Comparison of ENCODE assay signal across 2 cellular contexts in genomic region chr3:108102420-108103039, GRCh38.
TF ChIP-seq lines count a peak whose summit lies in the region.

No MANE protein-coding gene starts in this region.

TF ChIP-seq in HepG2, 621 proteins besides CTCF, POLR2A, EP300 and RAD21:
- TF ChIP-seq NKX3-1 (CRISPR knock-in tag; IDR thresholded peaks at IDR 0.05) (no peak), ZNF652 (CRISPR knock-in tag; IDR thresholded peaks at IDR 0.05; ENCODE audit: borderline replicate concordance, low read depth) (no peak), ZNF569 (CRISPR knock-in tag; IDR thresholded peaks at IDR 0.05; ENCODE audit: borderline replicate concordance) (no peak), SNRNP70 (IDR thresholded peaks at IDR 0.05; ENCODE audit: low read depth, low read length) (no peak), HOXA9 (CRISPR knock-in tag; IDR thresholded peaks at IDR 0.05; ENCODE audit: borderline replicate concordance) (no peak), ZNF124 (CRISPR knock-in tag; IDR thresholded peaks at IDR 0.05) (no peak), PATZ1 (CRISPR knock-in tag; IDR thresholded peaks at IDR 0.05) (no peak), LCORL (IDR thresholded peaks at IDR 0.05) (no peak), LCORL (CRISPR knock-in tag; IDR thresholded peaks at IDR 0.05) (no peak), ZNF251 (CRISPR knock-in tag; IDR thresholded peaks at IDR 0.05) (no peak), FOXK2 (IDR thresholded peaks at IDR 0.05) (no peak), PLRG1 (conservative IDR thresholded peaks at IDR 0.05) (no peak), KDM1A (CRISPR knock-in tag; IDR thresholded peaks at IDR 0.05) (no peak), KDM6A (CRISPR knock-in tag; IDR thresholded peaks at IDR 0.05; ENCODE audit: low read depth) (no peak), MAF1 (CRISPR knock-in tag; IDR thresholded peaks at IDR 0.05; ENCODE audit: borderline replicate concordance) (no peak), ZNF660 (CRISPR knock-in tag; IDR thresholded peaks at IDR 0.05; ENCODE audit: borderline replicate concordance, low read depth) (no peak), SMARCE1 (IDR thresholded peaks at IDR 0.05; ENCODE audit: borderline replicate concordance) (no peak), SMARCC2 (IDR thresholded peaks at IDR 0.05) (no peak), GATAD2A (CRISPR knock-in tag; IDR thresholded peaks at IDR 0.05) (no peak), CREM (IDR thresholded peaks at IDR 0.05) (no peak), CREM (CRISPR knock-in tag; IDR thresholded peaks at IDR 0.05) (no peak), KLF11 (CRISPR knock-in tag; IDR thresholded peaks at IDR 0.05) (no peak)

TF ChIP-seq in GM12878, 131 proteins besides CTCF, POLR2A, EP300 and RAD21:
- TF ChIP-seq USF1 (IDR thresholded peaks at IDR 0.05; ENCODE audit: borderline replicate concordance, extremely low read length, insufficient read depth, low read depth, low read length) (no peak), SPI1 (IDR thresholded peaks at IDR 0.05; ENCODE audit: borderline replicate concordance, insufficient read depth, low read depth, low read length) (peak; percentile 99), ZBTB11 (CRISPR knock-in tag; IDR thresholded peaks at IDR 0.05) (no peak), IKZF1 (conservative IDR thresholded peaks at IDR 0.05) (peak; percentile 74), DPF2 (IDR thresholded peaks at IDR 0.05) (peak; percentile 67), RAD51 (IDR thresholded peaks at IDR 0.05) (no peak), BCL11A (IDR thresholded peaks at IDR 0.05; ENCODE audit: low read depth, low read length) (0 out of 2 replicates have a peak, but pooled peaks have one; percentile 23), RUNX3 (IDR thresholded peaks at IDR 0.05; ENCODE audit: low read length) (peak; percentile 84), BMI1 (IDR thresholded peaks at IDR 0.05; ENCODE audit: borderline replicate concordance) (0 out of 2 replicates have a peak, but pooled peaks have one; percentile 37), BHLHE40 (IDR thresholded peaks at IDR 0.05; ENCODE audit: borderline replicate concordance in 1 of 2, low read depth in 2 of 2, low read length in 1 of 2) (no peak), GATAD2B (conservative IDR thresholded peaks at IDR 0.05; ENCODE audit: low read depth) (no peak), IRF4 (IDR thresholded peaks at IDR 0.05; ENCODE audit: low read depth, low read length) (peak; percentile 79), MTA3 (IDR thresholded peaks at IDR 0.05; ENCODE audit: borderline replicate concordance, low read length) (peak; percentile 70; the same call in 1 of the 2 replicates), ZBTB4 (CRISPR knock-in tag; IDR thresholded peaks at IDR 0.05) (no peak), PAX8 (IDR thresholded peaks at IDR 0.05) (no peak), SRF (IDR thresholded peaks at IDR 0.05; ENCODE audit: low read depth in 2 of 2, low read length in 2 of 2) (0 out of 4 replicates have a peak, but pooled peaks of 1 of the 2 experiments have one; percentile 28), MTA2 (IDR thresholded peaks at IDR 0.05; ENCODE audit: low read depth) (peak; percentile 53), JUNB (IDR thresholded peaks at IDR 0.05) (no peak; the same call in 1 of the 2 replicates), RFX5 (IDR thresholded peaks at IDR 0.05; ENCODE audit: low read depth, low read length) (no peak), ZSCAN29 (IDR thresholded peaks at IDR 0.05) (no peak), SMAD5 (IDR thresholded peaks at IDR 0.05; ENCODE audit: low read depth) (no peak), CBX5 (IDR thresholded peaks at IDR 0.05; ENCODE audit: low read depth) (peak; percentile 44; the same call in 1 of the 2 replicates), ETV6 (conservative IDR thresholded peaks at IDR 0.05 in 1 of 2, IDR thresholded peaks at IDR 0.05 in 1 of 2; ENCODE audit: borderline replicate concordance in 1 of 2, low read depth in 1 of 2) (peak in 1 of 2 experiments; percentile 16; a peak in 1 of 4 replicates), CREM (IDR thresholded peaks at IDR 0.05; ENCODE audit: low read depth) (peak; percentile 36; the same call in 1 of the 2 replicates), ZNF24 (IDR thresholded peaks at IDR 0.05) (no peak), NFIC (IDR thresholded peaks at IDR 0.05; ENCODE audit: low read depth, low read length) (peak; percentile 76), MLLT1 (IDR thresholded peaks at IDR 0.05) (no peak), CREB1 (IDR thresholded peaks at IDR 0.05; ENCODE audit: low read depth) (0 out of 2 replicates have a peak, but pooled peaks have one; percentile 26), ATF2 (IDR thresholded peaks at IDR 0.05; ENCODE audit: low read length) (peak; percentile 78), REST (IDR thresholded peaks at IDR 0.05; ENCODE audit: low read depth, low read length) (no peak), IKZF2 (IDR thresholded peaks at IDR 0.05) (peak; percentile 86 to 89), MXI1 (IDR thresholded peaks at IDR 0.05; ENCODE audit: low read depth, low read length) (no peak), NRF1 (conservative IDR thresholded peaks at IDR 0.05; ENCODE audit: low read depth, low read length) (no peak), EED (IDR thresholded peaks at IDR 0.05; ENCODE audit: low read depth) (peak; percentile 68), NR2C1 (IDR thresholded peaks at IDR 0.05) (no peak), TCF7 (IDR thresholded peaks at IDR 0.05; ENCODE audit: borderline replicate concordance) (no peak), CBFB (IDR thresholded peaks at IDR 0.05; ENCODE audit: low read depth) (no peak), FOXM1 (IDR thresholded peaks at IDR 0.05; ENCODE audit: low read depth, low read length) (peak; percentile 68; the same call in 1 of the 2 replicates)
